ENCODE assay signal across 28 cellular contexts in the genomic region with DNA sequence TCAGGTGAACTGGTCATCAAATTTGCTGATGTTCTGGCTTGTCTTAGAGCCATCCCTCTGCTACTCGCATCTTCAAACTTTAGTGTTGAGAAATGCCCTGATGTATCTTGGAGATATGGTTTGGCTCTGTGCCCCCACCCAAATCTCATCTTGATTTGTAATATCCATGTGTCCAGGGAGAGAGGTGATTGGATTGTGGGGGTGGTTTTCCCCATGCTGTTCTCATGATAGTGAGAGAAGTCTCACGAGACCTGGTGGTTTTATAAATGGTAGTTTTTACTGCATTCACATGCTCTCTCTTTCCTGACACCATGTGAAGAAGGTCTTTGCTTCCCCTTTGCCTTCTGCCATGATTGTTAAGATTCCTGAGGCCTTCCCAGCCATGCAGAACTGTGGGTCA.
DNase-seq lines count a peak whose midpoint lies in the region; ATAC-seq and TF ChIP-seq lines count a peak whose summit lies in the region.
"Had no signal": no experiment of that assay in that cellular context is flagged by ENCODE, and none has a peak within 500 bp of the region (broad histone marks: within the 10 kb centered on the region; RNA-seq: fewer than 3 reads in every experiment).

No MANE protein-coding gene starts in this region.

- POLR2A ChIA-PET in activated CD4-positive, alpha-beta T cell treated with anti-CD3 and anti-CD28 coated beads for 36 hours (lab: Charles Lee): no interaction called here
- POLR2A ChIA-PET in activated CD4-positive, alpha-beta T cell treated with anti-CD3 and anti-CD28 coated beads, Interleukin-2, amount 10 ng/mL, durations not matched to agents 7 days and 5 days (lab: Charles Lee): no interaction called here
- POLR2A ChIA-PET in CD4-positive, alpha-beta T cell (lab: Charles Lee): interaction anchor here (1.4 kb wide), 1 partner anchor 66 kb away, joined by 3 read pairs; no protein-coding TSS in a partner anchor

- H3K9ac ChIP-seq in skeletal muscle tissue (ENCODE audit: low read depth in 1 of 3, low read length in 3 of 3): no peak overlapping the region

- H3K36me3 ChIP-seq in esophagus squamous epithelium (peaks cover 0 to 70% (median 3%) of the 10 kb centered on the region in 3 donors), skeletal muscle tissue (ENCODE audit: control insufficient read depth in 3 of 3, insufficient read depth in 3 of 3, low read length in 3 of 3) (no peaks in the 10 kb centered on the region)
- H3K36me3 ChIP-seq: Peyer's patch, SJSA1, thoracic aorta had no signal

- H3K27me3 ChIP-seq in CD4-positive, alpha-beta T cell (ENCODE audit: control insufficient read depth, insufficient read depth, low read length): no peaks in the 10 kb centered on the region
- H3K27me3 ChIP-seq in esophagus squamous epithelium (no peaks in the 10 kb centered on the region), skeletal muscle tissue (ENCODE audit: control insufficient read depth in 3 of 3, insufficient read depth in 3 of 3, low read length in 3 of 3) (no peaks in the 10 kb centered on the region)
- H3K27me3 ChIP-seq: Peyer's patch, SJSA1, spleen had no signal

- H3K9me3 Mint-ChIP-seq in activated CD4-positive, alpha-beta T cell treated with anti-CD3 and anti-CD28 coated beads for 36 hours (ENCODE audit: low read depth): no peaks in the 10 kb centered on the region
- H3K9me3 Mint-ChIP-seq in activated CD4-positive, alpha-beta T cell treated with anti-CD3 and anti-CD28 coated beads, Interleukin-2, amount 10 ng/mL, durations not matched to agents 7 days and 5 days: no peaks in the 10 kb centered on the region
- H3K9me3 Mint-ChIP-seq in CD4-positive, alpha-beta T cell: no peaks in the 10 kb centered on the region
- H3K9me3 Mint-ChIP-seq: stimulated activated naive B cell treated with anti-CD40 and anti-IgM and Interleukin-4, amounts not matched to agents 10 μg/mL and 1 μg/mL and 100 μg/mL, for 72 hours had no signal

- H3K4me3 Mint-ChIP-seq in activated CD4-positive, alpha-beta T cell treated with anti-CD3 and anti-CD28 coated beads for 36 hours: no peak overlapping the region
- no peak overlapping the region for H3K4me3 Mint-ChIP-seq in activated CD4-positive, alpha-beta T cell treated with anti-CD3 and anti-CD28 coated beads, Interleukin-2, amount 10 ng/mL, durations not matched to agents 7 days and 5 days
- peak overlapping the region; percentile 4 for H3K4me3 Mint-ChIP-seq in CD4-positive, alpha-beta T cell
- H3K4me3 Mint-ChIP-seq: stimulated activated naive B cell treated with anti-CD40 and anti-IgM and Interleukin-4, amounts not matched to agents 10 μg/mL and 1 μg/mL and 100 μg/mL, for 72 hours had no signal

- TF ChIP-seq POLR2A in esophagus squamous epithelium (IDR thresholded peaks at IDR 0.05): no peak

- peaks cover 24% of the 10 kb centered on the region for H3K36me3 Mint-ChIP-seq in activated CD4-positive, alpha-beta T cell treated with anti-CD3 and anti-CD28 coated beads for 36 hours (ENCODE audit: low read depth)
- H3K36me3 Mint-ChIP-seq in activated CD4-positive, alpha-beta T cell treated with anti-CD3 and anti-CD28 coated beads, Interleukin-2, amount 10 ng/mL, durations not matched to agents 7 days and 5 days (ENCODE audit: low read depth): peaks cover 44% of the 10 kb centered on the region
- H3K36me3 Mint-ChIP-seq in CD4-positive, alpha-beta T cell (ENCODE audit: low read depth): peaks cover 87% of the 10 kb centered on the region

- peak overlapping the region; percentile 47 for H3K27ac Mint-ChIP-seq in activated CD4-positive, alpha-beta T cell treated with anti-CD3 and anti-CD28 coated beads for 36 hours
- H3K27ac Mint-ChIP-seq in activated CD4-positive, alpha-beta T cell treated with anti-CD3 and anti-CD28 coated beads, Interleukin-2, amount 10 ng/mL, durations not matched to agents 7 days and 5 days: no peak overlapping the region
- H3K27ac Mint-ChIP-seq in CD4-positive, alpha-beta T cell: peak overlapping the region; percentile 76
- H3K27ac Mint-ChIP-seq: stimulated activated naive B cell treated with anti-CD40 and anti-IgM and Interleukin-4, amounts not matched to agents 10 μg/mL and 1 μg/mL and 100 μg/mL, for 72 hours had no signal

- intact Hi-C loops in activated CD4-positive, alpha-beta T cell treated with anti-CD3 and anti-CD28 coated beads for 36 hours (cut with DNase I, micrococcal nuclease): loop anchor here in 1 of 2 experiments (10.0 kb wide), 1 partner anchor 457 kb away; a partner anchor contains a TSS
- intact Hi-C loops in CD4-positive, alpha-beta T cell (cut with DNase I, micrococcal nuclease): no loop called here
- intact Hi-C loops in esophagus squamous epithelium (cut with DNase I): loop anchor here (10.0 kb wide), 1 partner anchor 217 kb away; no protein-coding TSS in a partner anchor

- no peak for TF ChIP-seq CTCF in CD4-positive, alpha-beta T cell (IDR thresholded peaks at IDR 0.05)
- TF ChIP-seq CTCF in esophagus squamous epithelium (IDR thresholded peaks at IDR 0.05): no peak

- no peak for ATAC-seq in activated CD4-positive, alpha-beta T cell treated with anti-CD3 and anti-CD28 coated beads for 36 hours
- no peak for ATAC-seq in CD4-positive, alpha-beta T cell (ENCODE audit: poor library complexity)
- ATAC-seq: stimulated activated naive B cell treated with anti-CD40 and anti-IgM and Interleukin-4, amounts not matched to agents 10 μg/mL and 1 μg/mL and 100 μg/mL, for 72 hours had no signal

- CTCF ChIA-PET in activated CD4-positive, alpha-beta T cell treated with anti-CD3 and anti-CD28 coated beads for 36 hours (lab: Charles Lee): interaction anchor here (0.9 kb wide), 1 partner anchor 74 kb away, joined by 3 read pairs; no protein-coding TSS in a partner anchor
- CTCF ChIA-PET in activated CD4-positive, alpha-beta T cell treated with anti-CD3 and anti-CD28 coated beads, Interleukin-2, amount 10 ng/mL, durations not matched to agents 7 days and 5 days (lab: Charles Lee): interaction anchor here (1.0 kb wide), 1 partner anchor 67 kb away, joined by 3 read pairs; no protein-coding TSS in a partner anchor
- CTCF ChIA-PET in CD4-positive, alpha-beta T cell (lab: Charles Lee): no interaction called here

- H3K4me3 ChIP-seq in esophagus squamous epithelium (no peak overlapping the region), skeletal muscle tissue (ENCODE audit: low read length in 3 of 3) (no peak overlapping the region)
- H3K4me3 ChIP-seq: Peyer's patch, psoas muscle, SJSA1, spleen, thoracic aorta had no signal

- peaks cover 59% of the 10 kb centered on the region for H3K4me1 Mint-ChIP-seq in activated CD4-positive, alpha-beta T cell treated with anti-CD3 and anti-CD28 coated beads for 36 hours
- H3K4me1 Mint-ChIP-seq in activated CD4-positive, alpha-beta T cell treated with anti-CD3 and anti-CD28 coated beads, Interleukin-2, amount 10 ng/mL, durations not matched to agents 7 days and 5 days: peaks cover 48% of the 10 kb centered on the region
- H3K4me1 Mint-ChIP-seq in CD4-positive, alpha-beta T cell (ENCODE audit: low read depth): peaks cover 93% of the 10 kb centered on the region

- H3K27ac ChIP-seq in CD4-positive, alpha-beta T cell (ENCODE audit: low read depth, low read length): no peak overlapping the region
- H3K27ac ChIP-seq in esophagus squamous epithelium (peak overlapping the region in 3 of 4 donors; percentile 56 to 74 (median 57)), skeletal muscle tissue (ENCODE audit: low read depth, low read length) (peak overlapping the region; percentile 42)
- H3K27ac ChIP-seq: 22Rv1, SJSA1, spleen, thoracic aorta had no signal

- H3K9me3 ChIP-seq in CD4-positive, alpha-beta T cell (ENCODE audit: control insufficient read depth, low read length): no peaks in the 10 kb centered on the region
- no peaks in the 10 kb centered on the region for H3K9me3 ChIP-seq in esophagus squamous epithelium
- H3K9me3 ChIP-seq in skeletal muscle tissue (ENCODE audit: control insufficient read depth in 3 of 3, low read length in 3 of 3): no peaks in the 10 kb centered on the region
- H3K9me3 ChIP-seq: Peyer's patch, psoas muscle, SJSA1, spleen, thoracic aorta had no signal

- WGBS in esophagus squamous epithelium, 2 donors: 91 to 100% methylated on average over 2 of the region's 2 CpGs

- H3K4me1 ChIP-seq in esophagus squamous epithelium: peaks cover 0 to 25% (median 0%) of the 10 kb centered on the region in 3 donors
- peaks cover 3 to 26% (median 11%) of the 10 kb centered on the region in 3 donors for H3K4me1 ChIP-seq in skeletal muscle tissue (ENCODE audit: control insufficient read depth in 3 of 3, insufficient read depth in 3 of 3, low read length in 3 of 3)
- H3K4me1 ChIP-seq: SJSA1 had no signal

- no peaks in the 10 kb centered on the region for H3K27me3 Mint-ChIP-seq in activated CD4-positive, alpha-beta T cell treated with anti-CD3 and anti-CD28 coated beads for 36 hours
- no peaks in the 10 kb centered on the region for H3K27me3 Mint-ChIP-seq in activated CD4-positive, alpha-beta T cell treated with anti-CD3 and anti-CD28 coated beads, Interleukin-2, amount 10 ng/mL, durations not matched to agents 7 days and 5 days
- no peaks in the 10 kb centered on the region for H3K27me3 Mint-ChIP-seq in CD4-positive, alpha-beta T cell
- H3K27me3 Mint-ChIP-seq: stimulated activated naive B cell treated with anti-CD40 and anti-IgM and Interleukin-4, amounts not matched to agents 10 μg/mL and 1 μg/mL and 100 μg/mL, for 72 hours had no signal

- no peak for DNase-seq in activated CD4-positive, alpha-beta T cell treated with anti-CD3 and anti-CD28 coated beads for 36 hours
- no peak for DNase-seq in activated CD4-positive, alpha-beta T cell treated with anti-CD3 and anti-CD28 coated beads, Interleukin-2, amount 10 ng/mL, durations not matched to agents 7 days and 5 days
- no peak for DNase-seq in CD4-positive, alpha-beta T cell
- no peak for DNase-seq in esophagus squamous epithelium (lab: John Stamatoyannopoulos, UW)
- DNase-seq in NCI-H345 treated with DMSO at 0.1 percent for 48 hours (lab: John Stamatoyannopoulos, UW; ENCODE audit: unreplicated experiment): no peak
- DNase-seq in Ammon's horn (ENCODE audit: low spot score): no peak
- no peak for DNase-seq in NCI-H2081 treated with DMSO at 0.1 percent for 48 hours (lab: John Stamatoyannopoulos, UW)
- DNase-seq: activated CD4-positive, CD25-positive, alpha-beta regulatory T cell treated with anti-CD3 and anti-CD28 coated beads, Interleukin-2, amount 50 U/mL, for 72 hours; activated CD8-positive, alpha-beta memory T cell treated with anti-CD3 and anti-CD28 coated beads for 24 hours; activated T-cell treated with anti-CD3 and anti-CD28 coated beads, Interleukin-2, amount 50 U/mL, for 1 hour; DMS53; H7; Kasumi-1; kidney glomerular epithelial cell; mammary epithelial cell; NCI-H1694 treated with DMSO at 0.1 percent for 48 hours; NCI-H2171 treated with DMSO at 0.1 percent for 48 hours; NCI-H524 treated with DMSO at 0.1 percent for 48 hours; NK-92 treated with Interleukin-12 subunit alpha and Interleukin-12 subunit beta, amount 100 ng/mL, for 24 hours; Peyer's patch; psoas muscle; spleen; stimulated activated CD4-positive, alpha-beta T cell treated with anti-CD3 and anti-CD28 coated beads, Interleukin-2, amount 100 ng/mL, for 48 hours; stimulated activated naive B cell treated with anti-CD40 and anti-IgM and Interleukin-4, amounts not matched to agents 10 μg/mL and 1 μg/mL and 100 μg/mL, for 72 hours had no signal
